ENCODE assay signal across 1 cellular context in the genomic region with DNA sequence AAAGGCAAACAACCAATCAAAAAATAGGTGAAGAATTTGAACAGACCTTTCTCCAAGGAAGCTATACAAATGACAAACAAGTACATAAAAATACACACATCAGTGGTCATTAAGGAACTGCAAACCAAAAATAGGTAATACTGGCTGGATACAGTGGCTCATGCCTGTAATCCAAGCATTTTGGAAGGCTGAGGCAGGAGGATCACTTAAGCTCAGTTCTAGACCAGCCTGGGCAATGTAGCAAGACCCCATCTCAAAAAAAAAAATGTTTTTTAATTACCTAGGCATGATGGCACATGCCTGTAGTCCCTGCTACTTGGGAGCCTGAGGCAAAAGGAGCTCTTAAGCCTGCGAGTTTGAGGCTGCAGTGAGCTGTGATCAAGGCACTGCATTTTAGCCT.
TF ChIP-seq lines count a peak whose summit lies in the region.

No MANE protein-coding gene starts in this region.

TF ChIP-seq in H1, 55 proteins besides CTCF, POLR2A, EP300 and RAD21:
- TF ChIP-seq EGR1 (IDR thresholded peaks at IDR 0.05; ENCODE audit: borderline replicate concordance, low read depth, low read length): no peak
- peak; percentile 48; the same call in 1 of the 2 replicates for TF ChIP-seq KDM1A (IDR thresholded peaks at IDR 0.05; ENCODE audit: borderline replicate concordance, low read length)
